20 cellular contexts compared by ENCODE assay signal in genomic region chr10:80519936-80520650, GRCh38. TPM values are rescaled to one million over a fixed set of nuclear protein-coding genes. Genes with fewer than 3 reads are reported as not detected.
A peak's percentile ranks its signal among the peaks of the same experiment; 100 is the strongest.
DNase-seq lines count a peak whose midpoint lies in the region; ATAC-seq, FAIRE-seq and TF ChIP-seq lines count a peak whose summit lies in the region.
"Had no signal": no experiment of that assay in that cellular context is flagged by ENCODE, and none has a peak within 500 bp of the region (broad histone marks: within the 10 kb centered on the region; RNA-seq: fewer than 3 reads in every experiment).

No MANE protein-coding gene starts in this region.

- no peak overlapping the region for H3K9ac ChIP-seq in kidney (ENCODE audit: low read length in 2 of 2)

- H3K27me3 ChIP-seq in left ventricle myocardium inferior (ENCODE audit: low read depth): no peaks in the 10 kb centered on the region
- H3K27me3 ChIP-seq in right atrium auricular region: no peaks in the 10 kb centered on the region
- H3K27me3 ChIP-seq: breast epithelium, esophagus muscularis mucosa, SJSA1 had no signal

- H3K27me3 Mint-ChIP-seq in activated T-helper 17 cell treated with anti-CD3 and anti-CD28 coated beads, Interleukin-2, amount 50 U/mL, for 72 hours: no peaks in the 10 kb centered on the region
- no peaks in the 10 kb centered on the region for H3K27me3 Mint-ChIP-seq in stimulated activated naive CD8-positive, alpha-beta T cell treated with anti-CD3 and anti-CD28 coated beads, Interleukin-15, amount 100 ng/mL, for 72 hours

- H3K9me3 ChIP-seq in left ventricle myocardium inferior (replicated peaks) (no peaks in the 10 kb centered on the region), right atrium auricular region (no peaks in the 10 kb centered on the region), kidney (ENCODE audit: control insufficient read depth in 1 of 2, low read length in 2 of 2) (no peaks in the 10 kb centered on the region)
- H3K9me3 ChIP-seq: breast epithelium, esophagus muscularis mucosa, SJSA1 had no signal

- DNase-seq in left ventricle myocardium inferior (no peak), right atrium auricular region (ENCODE audit: low spot score) (no peak), kidney (peak; percentile 61), NCI-H2227 treated with DMSO at 0.1 percent for 48 hours (lab: John Stamatoyannopoulos, UW) (no peak)
- DNase-seq in stimulated activated naive CD8-positive, alpha-beta T cell treated with anti-CD3 and anti-CD28 coated beads, Interleukin-15, amount 100 ng/mL, for 72 hours: no peak
- DNase-seq in central memory CD4-positive, alpha-beta T cell: no peak
- DNase-seq: DMS 273 treated with DMSO at 0.1 percent for 48 hours; left ventricle myocardium superior; NCI-H1436; PC-9; stimulated activated CD4-positive, alpha-beta T cell treated with anti-CD3 and anti-CD28 coated beads, Interleukin-4, amount 100 ng/mL, for 24 hours; T1000 had no signal

- H3K36me3 ChIP-seq in left ventricle myocardium inferior (peaks cover 56% of the 10 kb centered on the region), right atrium auricular region (peaks cover 56% of the 10 kb centered on the region), kidney (ENCODE audit: control insufficient read depth in 1 of 2, insufficient read depth in 2 of 2, low read length in 2 of 2) (peaks cover 23 to 24% of the 10 kb centered on the region in 2 donors)

- H3K27ac ChIP-seq in left ventricle myocardium inferior (replicated peaks): peak overlapping the region; percentile 82
- H3K27ac ChIP-seq in right atrium auricular region: no peak overlapping the region
- H3K27ac ChIP-seq in kidney (ENCODE audit: low read depth in 2 of 2, low read length in 2 of 2): no peak overlapping the region
- H3K27ac ChIP-seq: esophagus muscularis mucosa, PC-9, SJSA1, skin epidermis had no signal

- H3K4me1 Mint-ChIP-seq in activated T-helper 17 cell treated with anti-CD3 and anti-CD28 coated beads, Interleukin-2, amount 50 U/mL, for 72 hours: peaks cover 18% of the 10 kb centered on the region
- H3K4me1 Mint-ChIP-seq in stimulated activated naive CD8-positive, alpha-beta T cell treated with anti-CD3 and anti-CD28 coated beads, Interleukin-15, amount 100 ng/mL, for 72 hours: peaks cover 78% of the 10 kb centered on the region

- H3K27ac Mint-ChIP-seq in activated T-helper 17 cell treated with anti-CD3 and anti-CD28 coated beads, Interleukin-2, amount 50 U/mL, for 72 hours: peak overlapping the region; percentile 90
- peak overlapping the region; percentile 57 to 84 for H3K27ac Mint-ChIP-seq in stimulated activated naive CD8-positive, alpha-beta T cell treated with anti-CD3 and anti-CD28 coated beads, Interleukin-15, amount 100 ng/mL, for 72 hours

- H3K9me3 Mint-ChIP-seq in activated T-helper 17 cell treated with anti-CD3 and anti-CD28 coated beads, Interleukin-2, amount 50 U/mL, for 72 hours: no peaks in the 10 kb centered on the region
- H3K9me3 Mint-ChIP-seq in stimulated activated naive CD8-positive, alpha-beta T cell treated with anti-CD3 and anti-CD28 coated beads, Interleukin-15, amount 100 ng/mL, for 72 hours: no peaks in the 10 kb centered on the region

- no peak for ATAC-seq in activated T-helper 17 cell treated with anti-CD3 and anti-CD28 coated beads, Interleukin-2, amount 50 U/mL, for 72 hours (replicated peaks)
- ATAC-seq in stimulated activated naive CD8-positive, alpha-beta T cell treated with anti-CD3 and anti-CD28 coated beads, Interleukin-15, amount 100 ng/mL, for 72 hours: no peak
- no peak for ATAC-seq in HG02642 (IDR thresholded peaks at IDR 0.05; ENCODE audit: poor library complexity, unreplicated experiment)

- peaks cover 71% of the 10 kb centered on the region for H3K4me1 ChIP-seq in left ventricle myocardium inferior
- H3K4me1 ChIP-seq in right atrium auricular region: peaks cover 0 to 39% of the 10 kb centered on the region in 2 donors
- peaks cover 2 to 16% of the 10 kb centered on the region in 2 donors for H3K4me1 ChIP-seq in kidney (ENCODE audit: control insufficient read depth in 1 of 2, insufficient read depth in 1 of 2, low read depth in 1 of 2, low read length in 2 of 2)
- H3K4me1 ChIP-seq: breast epithelium, SJSA1 had no signal

- H3K36me3 Mint-ChIP-seq in activated T-helper 17 cell treated with anti-CD3 and anti-CD28 coated beads, Interleukin-2, amount 50 U/mL, for 72 hours (ENCODE audit: low read depth): peaks cover 78% of the 10 kb centered on the region

- TF ChIP-seq CTCF in left ventricle myocardium inferior (IDR thresholded peaks at IDR 0.05; ENCODE audit: borderline replicate concordance) (no peak), right atrium auricular region (IDR thresholded peaks at IDR 0.05) (no peak), kidney (IDR thresholded peaks at IDR 0.05; ENCODE audit: borderline replicate concordance, extremely low read depth, insufficient read depth) (no peak)

- intact Hi-C loops in left ventricle myocardium inferior (cut with micrococcal nuclease) (no loop called here), kidney (cut with DNase I) (no loop called here)

- H3K4me3 ChIP-seq in left ventricle myocardium inferior (no peak overlapping the region), right atrium auricular region (no peak overlapping the region), kidney (ENCODE audit: low read length in 2 of 2) (no peak overlapping the region)
- H3K4me3 ChIP-seq: breast epithelium, esophagus muscularis mucosa, PC-9, SJSA1, skin epidermis had no signal

- FAIRE-seq in kidney (lab: Jason Lieb, UNC): no peak
- FAIRE-seq: G401.6, HTR-8/SVneo had no signal

- H3K4me3 Mint-ChIP-seq in activated T-helper 17 cell treated with anti-CD3 and anti-CD28 coated beads, Interleukin-2, amount 50 U/mL, for 72 hours: no peak overlapping the region
- H3K4me3 Mint-ChIP-seq in stimulated activated naive CD8-positive, alpha-beta T cell treated with anti-CD3 and anti-CD28 coated beads, Interleukin-15, amount 100 ng/mL, for 72 hours: no peak overlapping the region

RNA-seq across cellular contexts. Expression of gene SH2D4B, which starts 17.6 kb away (rescaled TPM):
- total RNA-seq in left ventricle myocardium inferior: not detected
- total RNA-seq in right atrium auricular region: under 1 TPM in 1 of 2 donors, not detected in 1; 0.12 TPM
- total RNA-seq in activated T-helper 17 cell treated with anti-CD3 and anti-CD28 coated beads, Interleukin-2, amount 50 U/mL, for 72 hours: under 1 TPM; 0.11 to 0.32 TPM
- 0.09 TPM for total RNA-seq in kidney
- polyA plus RNA-seq in kidney (ENCODE audit: insufficient read depth, low read depth, low replicate concordance): not detected
- total RNA-seq: left ventricle myocardium superior had no signal
